17 cellular contexts compared by ENCODE assay signal in genomic region chr4:128879283-128879682, GRCh38.
DNase-seq lines count a peak whose midpoint lies in the region; ATAC-seq, FAIRE-seq and TF ChIP-seq lines count a peak whose summit lies in the region.
"Had no signal": no experiment of that assay in that cellular context is flagged by ENCODE, and none has a peak within 500 bp of the region (broad histone marks: within the 10 kb centered on the region; RNA-seq: fewer than 3 reads in every experiment).

No MANE protein-coding gene starts in this region.

- H3K4me2 ChIP-seq in IMR-90 (ENCODE audit: low read depth, low read length), result no peak overlapping the region
- H3K4me2 ChIP-seq in H1 (ENCODE audit: insufficient read depth in 1 of 2, low read depth in 2 of 2, low read length in 2 of 2), result no peak overlapping the region
- no peak overlapping the region for H3K4me2 ChIP-seq in mammary epithelial cell (ENCODE audit: insufficient read depth, low read depth, low read length)

- H3K4me3 Mint-ChIP-seq in stimulated activated effector memory CD8-positive, alpha-beta T cell treated with anti-CD3 and anti-CD28 coated beads, Interleukin-12 subunit alpha, Interleukin-12 subunit beta, amount 100 ng/mL, for 72 hours, result no peak overlapping the region
- H3K4me3 Mint-ChIP-seq: CD4-positive, alpha-beta memory T cell had no signal

- no peak overlapping the region for H4K8ac ChIP-seq in IMR-90 (ENCODE audit: low read depth in 2 of 2, low read length in 2 of 2)
- H4K8ac ChIP-seq in H1 (ENCODE audit: extremely low read depth, insufficient read depth, low read length), result no peak overlapping the region

- no peak overlapping the region for H3K9ac ChIP-seq in IMR-90 (ENCODE audit: low read depth, low read length)
- no peak overlapping the region for H3K9ac ChIP-seq in H1 (replicated peaks in 1 of 4; ENCODE audit: extremely low read depth in 1 of 4, low read depth in 3 of 4, low read length in 3 of 4)
- H3K9ac ChIP-seq in mammary epithelial cell (ENCODE audit: insufficient read depth, low read length), result no peak overlapping the region

- H4K5ac ChIP-seq in IMR-90 (ENCODE audit: low read depth, low read length) (no peak overlapping the region), H1 (ENCODE audit: insufficient read length, low read depth, low read length) (no peak overlapping the region)

- TF ChIP-seq RAD21 in IMR-90 (IDR thresholded peaks at IDR 0.05; ENCODE audit: low read length), result no peak
- no peak for TF ChIP-seq RAD21 in H1 (IDR thresholded peaks at IDR 0.05 in 1 of 2, conservative IDR thresholded peaks at IDR 0.05 in 1 of 2; ENCODE audit: low read depth in 2 of 2, low read length in 2 of 2)

- H3K36me3 Mint-ChIP-seq in stimulated activated effector memory CD8-positive, alpha-beta T cell treated with anti-CD3 and anti-CD28 coated beads, Interleukin-12 subunit alpha, Interleukin-12 subunit beta, amount 100 ng/mL, for 72 hours, result peaks cover 15% of the 10 kb centered on the region

- CTCF ChIA-PET in IMR-90 (lab: Yijun Ruan, JAX), result no interaction called here
- CTCF ChIA-PET in H1 (lab: Charles Lee; ENCODE audit: partially characterized antibody), result interaction anchor here (1.6 kb wide), 1 partner anchor 305 kb away, joined by 3 read pairs; no protein-coding TSS in a partner anchor
- CTCF ChIA-PET in mammary epithelial cell (lab: Charles Lee; ENCODE audit: low non-redundant PET), result no interaction called here

- intact Hi-C loops in IMR-90 (cut with micrococcal nuclease), result loop anchor here (10.0 kb wide), 1 partner anchor 466 kb away; no protein-coding TSS in a partner anchor
- intact Hi-C loops in mammary epithelial cell (cut with micrococcal nuclease), result no loop called here

- H2AFZ ChIP-seq in IMR-90 (replicated peaks; ENCODE audit: low read length, poor library complexity) (no peak overlapping the region), H1 (ENCODE audit: low read length) (no peak overlapping the region), mammary epithelial cell (ENCODE audit: low read depth, low read length) (no peak overlapping the region)

- H3K56ac ChIP-seq in IMR-90 (ENCODE audit: extremely low read depth, insufficient read depth, low read length), result no peak overlapping the region
- no peak overlapping the region for H3K56ac ChIP-seq in H1 (replicated peaks; ENCODE audit: insufficient read length, low read depth, low read length)

- H3K14ac ChIP-seq in IMR-90 (replicated peaks; ENCODE audit: low read depth, low read length) (no peak overlapping the region), H1 (ENCODE audit: insufficient read length) (no peak overlapping the region)

- no peak overlapping the region for H4K91ac ChIP-seq in IMR-90 (ENCODE audit: insufficient read depth, low read depth, low read length)
- H4K91ac ChIP-seq in H1 (replicated peaks; ENCODE audit: insufficient read length, low read length), result no peak overlapping the region

- H3K79me1 ChIP-seq in IMR-90 (ENCODE audit: low read depth in 1 of 2, low read length in 2 of 2), result no peaks in the 10 kb centered on the region
- no peaks in the 10 kb centered on the region for H3K79me1 ChIP-seq in H1 (ENCODE audit: low read depth, low read length)

- H3K18ac ChIP-seq in IMR-90 (ENCODE audit: low read depth, low read length) (no peak overlapping the region), H1 (ENCODE audit: extremely low read depth, low read length) (no peak overlapping the region)

- no peak for TF ChIP-seq CTCF in IMR-90 (conservative IDR thresholded peaks at IDR 0.05; ENCODE audit: low read depth, low read length)
- no peak for TF ChIP-seq CTCF in H1 (IDR thresholded peaks at IDR 0.05; ENCODE audit: control extremely low read depth in 1 of 3, insufficient read depth in 1 of 3, low read depth in 1 of 3, low read length in 3 of 3)
- no peak for TF ChIP-seq CTCF in mammary epithelial cell (conservative IDR thresholded peaks at IDR 0.05 in 1 of 2, IDR thresholded peaks at IDR 0.05 in 1 of 2; ENCODE audit: extremely low read depth in 1 of 2, insufficient read depth in 1 of 2, low read depth in 1 of 2, low read length in 2 of 2)

- no peak for TF ChIP-seq EP300 in H1 (IDR thresholded peaks at IDR 0.05; ENCODE audit: borderline replicate concordance in 1 of 2, low read depth in 2 of 2, low read length in 2 of 2)

- TF ChIP-seq POLR2A in GM12891 (IDR thresholded peaks at IDR 0.05; ENCODE audit: low read depth, low read length), result no peak
- no peak for TF ChIP-seq POLR2A in IMR-90 (IDR thresholded peaks at IDR 0.05; ENCODE audit: low read depth, low read length)
- no peak for TF ChIP-seq POLR2A in H1 (IDR thresholded peaks at IDR 0.05; ENCODE audit: control extremely low read depth in 1 of 2, low read depth in 2 of 2, low read length in 2 of 2)

- dilution Hi-C loops in IMR-90 (cut with HindIII; ENCODE audit: low sequenced_read_pairs, unreplicated experiment) (no loop called here), mammary epithelial cell (cut with HindIII; ENCODE audit: low sequenced_read_pairs) (no loop called here)

- H3K79me2 ChIP-seq in H1 (ENCODE audit: control insufficient read depth in 1 of 2, insufficient read depth in 2 of 2, low read length in 2 of 2) (no peaks in the 10 kb centered on the region), mammary epithelial cell (ENCODE audit: insufficient read depth, low read length) (no peaks in the 10 kb centered on the region)

- H2BK12ac ChIP-seq in H1 (ENCODE audit: low read depth, low read length), result no peak overlapping the region

- H2BK5ac ChIP-seq in IMR-90 (ENCODE audit: low read depth, low read length, poor library complexity, severe bottlenecking), result no peak overlapping the region
- H2BK5ac ChIP-seq in H1 (ENCODE audit: low read depth, low read length), result no peak overlapping the region

- in situ Hi-C loops in IMR-90 (cut with MboI; ENCODE audit: low sequenced_read_pairs) (loop anchor here (10.0 kb wide), 1 partner anchor 216 kb away; the partner anchor contains the start of genes C4orf33 and SCLT1), mammary epithelial cell (cut with MboI; ENCODE audit: low sequenced_read_pairs in 2 of 2) (no loop called here)

- POLR2A ChIA-PET in IMR-90 (lab: Charles Lee; ENCODE audit: unreplicated experiment), result no interaction called here
- POLR2A ChIA-PET in H1 (lab: Charles Lee; ENCODE audit: partially characterized antibody), result interaction anchor here (3.7 kb wide), 1 partner anchor 10 kb away, joined by 15 read pairs; no protein-coding TSS in a partner anchor

- peaks cover 2% of the 10 kb centered on the region; the same call in 1 of the 2 replicates for H3K9me1 ChIP-seq in IMR-90 (ENCODE audit: insufficient read depth, low read length)

- H3K27ac ChIP-seq in IMR-90 (ENCODE audit: insufficient read depth, low read length), result no peak overlapping the region
- no peak overlapping the region for H3K27ac ChIP-seq in H1 (ENCODE audit: low read depth, low read length)
- no peak overlapping the region for H3K27ac ChIP-seq in mammary epithelial cell (ENCODE audit: insufficient read depth, low read depth, low read length)

- H3K23me2 ChIP-seq in H1 (ENCODE audit: low read depth, low read length), result no peaks in the 10 kb centered on the region

- no peak overlapping the region for H2AK9ac ChIP-seq in IMR-90 (replicated peaks; ENCODE audit: low read depth, low read length, poor library complexity)

- H3K4me1 ChIP-seq in IMR-90 (ENCODE audit: control insufficient read depth, insufficient read depth, low read length) (peaks cover 1% of the 10 kb centered on the region; the same call in 1 of the 2 replicates), H1 (replicated peaks in 1 of 4; ENCODE audit: control insufficient read depth in 3 of 4, insufficient read depth in 4 of 4, low read length in 3 of 4) (no peaks in the 10 kb centered on the region), mammary epithelial cell (ENCODE audit: insufficient read depth, low read length) (no peaks in the 10 kb centered on the region)

- no peaks in the 10 kb centered on the region for H3K27me3 ChIP-seq in IMR-90 (ENCODE audit: control insufficient read depth, insufficient read depth, low read length)
- no peaks in the 10 kb centered on the region for H3K27me3 ChIP-seq in H1 (replicated peaks in 1 of 4; ENCODE audit: control insufficient read depth in 3 of 4, extremely low read depth in 1 of 4, insufficient read depth in 3 of 4, low read length in 3 of 4)
- H3K27me3 ChIP-seq in mammary epithelial cell (ENCODE audit: insufficient read depth, low read length), result no peaks in the 10 kb centered on the region

- ATAC-seq in IMR-90 (ENCODE audit: low read depth), result no peak
- no peak for ATAC-seq in stimulated activated effector memory CD8-positive, alpha-beta T cell treated with anti-CD3 and anti-CD28 coated beads, Interleukin-12 subunit alpha, Interleukin-12 subunit beta, amount 100 ng/mL, for 72 hours

- no peak for DNase-seq in GM12891 (ENCODE audit: insufficient read length, low spot score)
- DNase-seq in IMR-90, result no peak
- no peak for DNase-seq in H1 (ENCODE audit: low read depth in 1 of 2, low spot score in 2 of 2)
- no peak for DNase-seq in mammary epithelial cell
- no peak for DNase-seq in SKM-1 (lab: John Stamatoyannopoulos, UW; ENCODE audit: unreplicated experiment)
- DNase-seq in stimulated activated effector memory CD8-positive, alpha-beta T cell treated with anti-CD3 and anti-CD28 coated beads, Interleukin-12 subunit alpha, Interleukin-12 subunit beta, amount 100 ng/mL, for 72 hours (ENCODE audit: low spot score in 2 of 2), result no peak
- DNase-seq: C1 segment of cervical spinal cord; Calu3; CD4-positive, alpha-beta memory T cell; COR-L47; DMS53; DMS79 treated with DMSO at 0.1 percent for 48 hours; GF-D8; GOT3; H7; HCEC 1CT had no signal

- BruUV-seq in IMR-90 (replicated peaks; lab: Mats Ljungman, UMichigan) (no TSS peak), mammary epithelial cell (replicated peaks; lab: Mats Ljungman, UMichigan) (no TSS peak)

- no peak overlapping the region for H3K4me3 ChIP-seq in IMR-90 (ENCODE audit: insufficient read depth, low read depth, low read length)
- H3K4me3 ChIP-seq in H1 (ENCODE audit: extremely low read depth in 1 of 4, insufficient read depth in 2 of 4, low read depth in 3 of 4, low read length in 4 of 4), result no peak overlapping the region
- H3K4me3 ChIP-seq in mammary epithelial cell (replicated peaks in 1 of 3; ENCODE audit: insufficient read depth in 1 of 3, low read depth in 2 of 3, low read length in 3 of 3), result no peak overlapping the region

- H3K36me3 ChIP-seq in IMR-90 (ENCODE audit: control insufficient read depth, insufficient read depth, low read length), result peaks cover 2% of the 10 kb centered on the region; the same call in 1 of the 2 replicates
- peaks cover 0 to 6% (median 1%) of the 10 kb centered on the region in 4 experiments; a peak in 2 of 8 replicates for H3K36me3 ChIP-seq in H1 (ENCODE audit: control insufficient read depth in 2 of 4, insufficient read depth in 4 of 4, low read length in 3 of 4)
- no peaks in the 10 kb centered on the region for H3K36me3 ChIP-seq in mammary epithelial cell (ENCODE audit: insufficient read depth, low read length)

- no peak overlapping the region for H2BK15ac ChIP-seq in IMR-90 (ENCODE audit: low read depth, low read length)
- no peak overlapping the region for H2BK15ac ChIP-seq in H1 (ENCODE audit: low read length)

- H3K9me3 ChIP-seq in IMR-90 (ENCODE audit: control insufficient read depth, insufficient read depth, low read length) (no peaks in the 10 kb centered on the region), H1 (ENCODE audit: insufficient read depth in 2 of 2, low read depth in 1 of 2, low read length in 1 of 2) (no peaks in the 10 kb centered on the region), mammary epithelial cell (replicated peaks; ENCODE audit: insufficient read depth, low read length) (no peaks in the 10 kb centered on the region)

- H2BK120ac ChIP-seq in IMR-90 (ENCODE audit: low read depth, low read length) (no peak overlapping the region), H1 (replicated peaks; ENCODE audit: low read depth, low read length) (no peak overlapping the region)

- no peaks in the 10 kb centered on the region for H4K20me1 ChIP-seq in IMR-90 (ENCODE audit: insufficient read depth, low read length)
- H4K20me1 ChIP-seq in H1 (replicated peaks in 1 of 2; ENCODE audit: control insufficient read depth in 1 of 2, insufficient read depth in 2 of 2, low read length in 2 of 2), result no peaks in the 10 kb centered on the region
- H4K20me1 ChIP-seq in mammary epithelial cell (ENCODE audit: insufficient read depth, low read length), result no peaks in the 10 kb centered on the region

- H3K4me1 Mint-ChIP-seq in stimulated activated effector memory CD8-positive, alpha-beta T cell treated with anti-CD3 and anti-CD28 coated beads, Interleukin-12 subunit alpha, Interleukin-12 subunit beta, amount 100 ng/mL, for 72 hours, result no peaks in the 10 kb centered on the region

- FAIRE-seq in GM12891 (lab: Jason Lieb, UNC) (peak; percentile 13), H1 (lab: Jason Lieb, UNC) (no peak)
- FAIRE-seq: GM12892 had no signal

- H2AK5ac ChIP-seq in IMR-90 (ENCODE audit: low read depth, low read length) (no peak overlapping the region), H1 (ENCODE audit: low read depth, low read length) (no peak overlapping the region)

- H3K9me3 Mint-ChIP-seq in stimulated activated effector memory CD8-positive, alpha-beta T cell treated with anti-CD3 and anti-CD28 coated beads, Interleukin-12 subunit alpha, Interleukin-12 subunit beta, amount 100 ng/mL, for 72 hours, result no peaks in the 10 kb centered on the region
- H3K9me3 Mint-ChIP-seq: CD4-positive, alpha-beta memory T cell had no signal

- H3K23ac ChIP-seq in IMR-90 (ENCODE audit: low read depth, low read length), result 0 out of 2 replicates have a peak overlapping the region, but pooled peaks have one; percentile 44
- H3K23ac ChIP-seq in H1 (ENCODE audit: insufficient read length), result no peak overlapping the region

- WGBS in IMR-90 (ENCODE audit: extremely low coverage in 2 of 2, insufficient read length in 1 of 2), 2 experiments, result no CpG with 5 or more reads among the region's 2 CpGs
- 87% methylated on average over 2 of the region's 2 CpGs; no CpG with 5 or more reads in 1 of the 2 experiments for WGBS in H1 (ENCODE audit: extremely low coverage in 1 of 2, insufficient coverage in 1 of 2, insufficient read length in 1 of 2, insufficient replicate concordance in 2 of 2, low coverage in 1 of 2, low lambda C conversion rate in 2 of 2, missing lambda C conversion rate in 1 of 2), 2 experiments
- whole genome bisulfite sequencing in mammary epithelial cell (ENCODE audit: low coverage, missing lambda C conversion rate), result 89% methylated on average over 2 of the region's 2 CpGs

- no peak overlapping the region for H3K4ac ChIP-seq in IMR-90 (ENCODE audit: low read depth, low read length)
- H3K4ac ChIP-seq in H1 (replicated peaks; ENCODE audit: insufficient read length, low read depth, low read length), result no peak overlapping the region

- H3K27ac Mint-ChIP-seq in stimulated activated effector memory CD8-positive, alpha-beta T cell treated with anti-CD3 and anti-CD28 coated beads, Interleukin-12 subunit alpha, Interleukin-12 subunit beta, amount 100 ng/mL, for 72 hours, result no peak overlapping the region

- H2BK20ac ChIP-seq in IMR-90 (ENCODE audit: low read depth, low read length), result no peak overlapping the region
- H2BK20ac ChIP-seq in H1 (ENCODE audit: low read length), result no peak overlapping the region
